ENCODE assay signal across 8 cellular contexts in the genomic region with DNA sequence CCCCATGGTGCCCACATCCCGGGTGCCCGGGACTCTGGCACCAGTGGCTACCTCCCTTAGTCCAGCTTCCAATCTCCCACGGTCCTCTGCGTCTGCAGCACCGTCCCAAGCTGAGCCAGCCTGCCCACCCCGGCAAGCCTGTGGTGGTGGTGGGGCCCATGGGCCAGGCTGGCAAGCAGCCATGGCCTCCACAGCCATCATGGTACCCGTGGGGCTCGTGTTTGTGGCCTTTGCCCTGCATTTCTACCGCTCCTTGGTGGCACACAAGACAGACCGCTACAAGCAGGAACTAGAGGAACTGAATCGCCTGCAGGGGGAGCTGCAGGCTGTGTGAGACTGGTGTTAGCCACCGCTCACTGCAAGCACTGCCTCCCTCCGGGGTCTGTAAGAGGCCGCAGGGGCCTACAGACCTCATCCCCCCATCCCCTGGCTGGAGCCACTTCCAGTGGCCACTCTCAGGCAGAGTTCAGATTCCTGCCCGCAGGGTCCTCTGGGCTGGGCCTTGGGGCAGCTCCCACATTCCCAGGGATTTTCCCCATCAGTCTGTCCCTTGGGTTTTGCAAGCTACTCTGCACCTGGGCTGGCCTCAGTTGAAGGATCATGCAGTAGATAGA. TPM values are rescaled to one million over a fixed set of nuclear protein-coding genes. Genes with fewer than 3 reads are reported as not detected.
DNase-seq lines count a peak whose midpoint lies in the region; ATAC-seq and TF ChIP-seq lines count a peak whose summit lies in the region.

No MANE protein-coding gene starts in this region.

- no peaks in the 10 kb centered on the region for H3K9me3 ChIP-seq in SJCRH30 (replicated peaks)
- H3K9me3 ChIP-seq in heart right ventricle, result no peaks in the 10 kb centered on the region
- no peaks in the 10 kb centered on the region for H3K9me3 ChIP-seq in skeletal muscle satellite cell (replicated peaks; ENCODE audit: low read length)

- H3K4me1 Mint-ChIP-seq in activated naive CD4-positive, alpha-beta T cell treated with anti-CD3 and anti-CD28 coated beads, Interleukin-2, amount 50 U/mL, for 24 hours, result peaks cover 25% of the 10 kb centered on the region

- H3K27me3 Mint-ChIP-seq in activated naive CD4-positive, alpha-beta T cell treated with anti-CD3 and anti-CD28 coated beads, Interleukin-2, amount 50 U/mL, for 24 hours, result no peaks in the 10 kb centered on the region

- no peak overlapping the region for H3K4me3 ChIP-seq in SJCRH30
- H3K4me3 ChIP-seq in heart right ventricle, result no peak overlapping the region
- H3K4me3 ChIP-seq in skeletal muscle satellite cell (ENCODE audit: low read length), result no peak overlapping the region

- DNase-seq in ELR (ENCODE audit: low read depth) (peak; percentile 79), M059J (ENCODE audit: low read depth) (peak; percentile 57), SJCRH30 (peak; percentile 83 to 94), heart right ventricle (peak; percentile 53), omental fat pad (ENCODE audit: low spot score) (no peak)

- H3K4me2 ChIP-seq in skeletal muscle satellite cell (ENCODE audit: low read length), result peak overlapping the region; percentile 23

- ATAC-seq in heart right ventricle (no peak), HG03159 (IDR thresholded peaks at IDR 0.05; ENCODE audit: unreplicated experiment) (no peak), omental fat pad (ENCODE audit: low FRiP score) (no peak)

- no peak overlapping the region for H3K9ac ChIP-seq in skeletal muscle satellite cell (ENCODE audit: low read depth, low read length)

- H3K36me3 Mint-ChIP-seq in activated naive CD4-positive, alpha-beta T cell treated with anti-CD3 and anti-CD28 coated beads, Interleukin-2, amount 50 U/mL, for 24 hours, result no peaks in the 10 kb centered on the region

- intact Hi-C loops in heart right ventricle (cut with DNase I), result loop anchor here in 2 of 10 donors (10.0 kb wide), 2 partner anchors 491 to 921 kb away; partner anchors contain the start of genes ZNF267 (in 1 of the 2) and ZNF843 (in 1 of the 2)

- WGBS in heart right ventricle, 2 donors, result 34 to 45% methylated on average over 15 of the region's 15 CpGs

- no peaks in the 10 kb centered on the region for H3K36me3 ChIP-seq in SJCRH30
- H3K36me3 ChIP-seq in heart right ventricle, result peaks cover 0 to 19% (median 0%) of the 10 kb centered on the region in 9 donors
- H3K36me3 ChIP-seq in skeletal muscle satellite cell (ENCODE audit: insufficient read depth, low read length), result peaks cover 5% of the 10 kb centered on the region

- H3K27ac ChIP-seq in SJCRH30 (no peak overlapping the region), heart right ventricle (peak overlapping the region in 7 of 10 donors; percentile 21 to 60 (median 37))

- H3K4me3 Mint-ChIP-seq in activated naive CD4-positive, alpha-beta T cell treated with anti-CD3 and anti-CD28 coated beads, Interleukin-2, amount 50 U/mL, for 24 hours, result peak overlapping the region; percentile 3

- H3K9me3 Mint-ChIP-seq in activated naive CD4-positive, alpha-beta T cell treated with anti-CD3 and anti-CD28 coated beads, Interleukin-2, amount 50 U/mL, for 24 hours, result no peaks in the 10 kb centered on the region

- no peak overlapping the region for H3K27ac Mint-ChIP-seq in activated naive CD4-positive, alpha-beta T cell treated with anti-CD3 and anti-CD28 coated beads, Interleukin-2, amount 50 U/mL, for 24 hours

- H3K4me1 ChIP-seq in SJCRH30, result peaks cover 13% of the 10 kb centered on the region
- H3K4me1 ChIP-seq in heart right ventricle, result peaks cover 8 to 57% (median 47%) of the 10 kb centered on the region in 9 donors
- H3K4me1 ChIP-seq in skeletal muscle satellite cell (ENCODE audit: control insufficient read depth, insufficient read depth, low read length), result peaks cover 30% of the 10 kb centered on the region

- no peaks in the 10 kb centered on the region for H3K27me3 ChIP-seq in SJCRH30
- H3K27me3 ChIP-seq in heart right ventricle, result no peaks in the 10 kb centered on the region
- H3K27me3 ChIP-seq in skeletal muscle satellite cell (ENCODE audit: control insufficient read depth, insufficient read depth, low read length), result no peaks in the 10 kb centered on the region

- TF ChIP-seq CTCF in heart right ventricle (IDR thresholded peaks at IDR 0.05) (peak; percentile 31 to 74 (median 65)), omental fat pad (IDR thresholded peaks at IDR 0.05) (peak in 1 of 3 donors; percentile 6)

RNA-seq across cellular contexts. Expression of gene SETD1A, which starts 3.9 kb away (rescaled TPM):
- 1.4 and 3.9 TPM in 2 replicates for total RNA-seq in M059J (2014; rRNA removed; shearing (Covaris generic))
- total RNA-seq in SJCRH30 (2014; rRNA removed; shearing (Covaris generic)), result 8.9 TPM in 2 replicates
- total RNA-seq in heart right ventricle (10 to 100 TPM in 2 of 10 donors, 1 to 10 TPM in 8; 7.5 to 11.4 (median 9.2) TPM), omental fat pad (10 to 100 TPM in 2 of 4 donors, 1 to 10 TPM in 2; 5.3 to 13.6 (median 9.2) TPM)
- polyA plus RNA-seq in heart right ventricle, result 10 to 100 TPM in 1 of 2 donors, 1 to 10 TPM in 1; 5.8 to 11.2 TPM
- 2.0 and 3.1 TPM in 2 replicates for total RNA-seq in skeletal muscle satellite cell (2012; rRNA removed)

RNA-seq across cellular contexts. Expression of gene ORAI3, which starts 4.8 kb away (rescaled TPM):
- total RNA-seq in M059J (2014; rRNA removed; shearing (Covaris generic)), result 46.0 and 58.5 TPM in 2 replicates
- 4.0 and 7.0 TPM in 2 replicates for total RNA-seq in SJCRH30 (2014; rRNA removed; shearing (Covaris generic))
- 10 to 100 TPM in 8 of 10 donors, 1 to 10 TPM in 2; 7.8 to 19.8 (median 11.4) TPM for total RNA-seq in heart right ventricle
- 10 to 100 TPM; 10.1 to 15.4 TPM for polyA plus RNA-seq in heart right ventricle
- total RNA-seq in skeletal muscle satellite cell (2012; rRNA removed), result 21.4 and 28.1 TPM in 2 replicates
- 10 to 100 TPM; 15.5 to 42.6 (median 33.9) TPM for total RNA-seq in omental fat pad

RNA-seq across cellular contexts. Expression of gene FBXL19, which starts 30.2 kb away (rescaled TPM):
- total RNA-seq in M059J (2014; rRNA removed; shearing (Covaris generic)), result 10.5 and 16.8 TPM in 2 replicates
- total RNA-seq in SJCRH30 (2014; rRNA removed; shearing (Covaris generic)), result 14.2 and 14.4 TPM in 2 replicates
- total RNA-seq in heart right ventricle (1 to 10 TPM; 4.1 to 8.7 (median 5.8) TPM), omental fat pad (1 to 10 TPM; 4.7 to 9.1 (median 6.9) TPM)
- 10 to 100 TPM in 1 of 2 donors, 1 to 10 TPM in 1; 5.4 to 14.1 TPM for polyA plus RNA-seq in heart right ventricle
- 21.8 and 23.6 TPM in 2 replicates for total RNA-seq in skeletal muscle satellite cell (2012; rRNA removed)

RNA-seq across cellular contexts. Expression of gene HSD3B7, which starts 31.4 kb away (rescaled TPM):
- total RNA-seq in M059J (2014; rRNA removed; shearing (Covaris generic)), result 7.0 and 8.2 TPM in 2 replicates
- total RNA-seq in SJCRH30 (2014; rRNA removed; shearing (Covaris generic)), result 2.6 and 3.4 TPM in 2 replicates
- total RNA-seq in heart right ventricle (10 to 100 TPM in 1 of 10 donors, 1 to 10 TPM in 9; 3.3 to 13.3 (median 5.3) TPM), omental fat pad (10 to 100 TPM; 23.2 to 45.3 (median 33.0) TPM)
- polyA plus RNA-seq in heart right ventricle, result 10 to 100 TPM in 1 of 2 donors, 1 to 10 TPM in 1; 6.8 to 12.2 TPM
- 67.4 and 120 TPM in 2 replicates for total RNA-seq in skeletal muscle satellite cell (2012; rRNA removed)

RNA-seq across cellular contexts. Expression of gene STX1B, which starts 56.8 kb away (rescaled TPM):
- total RNA-seq in M059J (2014; rRNA removed; shearing (Covaris generic)), result 0.20 and 0.37 TPM in 2 replicates
- 0.94 and 1.4 TPM in 2 replicates for total RNA-seq in SJCRH30 (2014; rRNA removed; shearing (Covaris generic))
- total RNA-seq in heart right ventricle (1 to 10 TPM in 6 of 10 donors, under 1 TPM in 4; 0.20 to 2.3 (median 1.1) TPM), omental fat pad (1 to 10 TPM in 2 of 4 donors, under 1 TPM in 2; 0.47 to 1.9 (median 1.0) TPM)
- polyA plus RNA-seq in heart right ventricle, result under 1 TPM; 0.07 to 0.29 TPM
- 0.51 and 1.1 TPM in 2 replicates for total RNA-seq in skeletal muscle satellite cell (2012; rRNA removed)
